In the genomic region with DNA sequence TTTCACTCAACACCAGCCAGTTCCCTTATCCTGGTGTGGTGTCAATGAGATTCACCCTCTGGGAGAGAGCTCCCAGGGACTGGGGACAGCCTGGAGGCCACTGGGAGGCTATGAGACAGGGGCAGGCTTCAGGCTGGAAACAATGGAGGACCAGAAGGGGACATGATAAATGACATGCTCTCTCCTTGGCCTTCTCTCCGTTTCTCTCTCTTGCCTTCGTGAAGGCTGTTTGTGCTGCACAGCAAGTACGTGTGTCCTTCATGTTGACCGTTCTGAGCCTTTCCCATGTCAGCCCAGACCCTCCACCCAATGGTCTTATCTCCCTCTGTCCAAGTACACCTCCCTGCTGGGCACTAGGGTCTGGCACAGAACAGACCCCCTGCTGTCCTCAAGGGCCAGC, we compare ENCODE assay signal across 1 cellular context.
TF ChIP-seq lines count a peak whose summit lies in the region.

No MANE protein-coding gene starts in this region.

TF ChIP-seq in GM23338, 12 proteins besides CTCF, POLR2A, EP300 and RAD21:
- TF ChIP-seq EZH2 (IDR thresholded peaks at IDR 0.05; ENCODE audit: low read depth, unreplicated experiment): no peak
- TF ChIP-seq, protein P1, sequence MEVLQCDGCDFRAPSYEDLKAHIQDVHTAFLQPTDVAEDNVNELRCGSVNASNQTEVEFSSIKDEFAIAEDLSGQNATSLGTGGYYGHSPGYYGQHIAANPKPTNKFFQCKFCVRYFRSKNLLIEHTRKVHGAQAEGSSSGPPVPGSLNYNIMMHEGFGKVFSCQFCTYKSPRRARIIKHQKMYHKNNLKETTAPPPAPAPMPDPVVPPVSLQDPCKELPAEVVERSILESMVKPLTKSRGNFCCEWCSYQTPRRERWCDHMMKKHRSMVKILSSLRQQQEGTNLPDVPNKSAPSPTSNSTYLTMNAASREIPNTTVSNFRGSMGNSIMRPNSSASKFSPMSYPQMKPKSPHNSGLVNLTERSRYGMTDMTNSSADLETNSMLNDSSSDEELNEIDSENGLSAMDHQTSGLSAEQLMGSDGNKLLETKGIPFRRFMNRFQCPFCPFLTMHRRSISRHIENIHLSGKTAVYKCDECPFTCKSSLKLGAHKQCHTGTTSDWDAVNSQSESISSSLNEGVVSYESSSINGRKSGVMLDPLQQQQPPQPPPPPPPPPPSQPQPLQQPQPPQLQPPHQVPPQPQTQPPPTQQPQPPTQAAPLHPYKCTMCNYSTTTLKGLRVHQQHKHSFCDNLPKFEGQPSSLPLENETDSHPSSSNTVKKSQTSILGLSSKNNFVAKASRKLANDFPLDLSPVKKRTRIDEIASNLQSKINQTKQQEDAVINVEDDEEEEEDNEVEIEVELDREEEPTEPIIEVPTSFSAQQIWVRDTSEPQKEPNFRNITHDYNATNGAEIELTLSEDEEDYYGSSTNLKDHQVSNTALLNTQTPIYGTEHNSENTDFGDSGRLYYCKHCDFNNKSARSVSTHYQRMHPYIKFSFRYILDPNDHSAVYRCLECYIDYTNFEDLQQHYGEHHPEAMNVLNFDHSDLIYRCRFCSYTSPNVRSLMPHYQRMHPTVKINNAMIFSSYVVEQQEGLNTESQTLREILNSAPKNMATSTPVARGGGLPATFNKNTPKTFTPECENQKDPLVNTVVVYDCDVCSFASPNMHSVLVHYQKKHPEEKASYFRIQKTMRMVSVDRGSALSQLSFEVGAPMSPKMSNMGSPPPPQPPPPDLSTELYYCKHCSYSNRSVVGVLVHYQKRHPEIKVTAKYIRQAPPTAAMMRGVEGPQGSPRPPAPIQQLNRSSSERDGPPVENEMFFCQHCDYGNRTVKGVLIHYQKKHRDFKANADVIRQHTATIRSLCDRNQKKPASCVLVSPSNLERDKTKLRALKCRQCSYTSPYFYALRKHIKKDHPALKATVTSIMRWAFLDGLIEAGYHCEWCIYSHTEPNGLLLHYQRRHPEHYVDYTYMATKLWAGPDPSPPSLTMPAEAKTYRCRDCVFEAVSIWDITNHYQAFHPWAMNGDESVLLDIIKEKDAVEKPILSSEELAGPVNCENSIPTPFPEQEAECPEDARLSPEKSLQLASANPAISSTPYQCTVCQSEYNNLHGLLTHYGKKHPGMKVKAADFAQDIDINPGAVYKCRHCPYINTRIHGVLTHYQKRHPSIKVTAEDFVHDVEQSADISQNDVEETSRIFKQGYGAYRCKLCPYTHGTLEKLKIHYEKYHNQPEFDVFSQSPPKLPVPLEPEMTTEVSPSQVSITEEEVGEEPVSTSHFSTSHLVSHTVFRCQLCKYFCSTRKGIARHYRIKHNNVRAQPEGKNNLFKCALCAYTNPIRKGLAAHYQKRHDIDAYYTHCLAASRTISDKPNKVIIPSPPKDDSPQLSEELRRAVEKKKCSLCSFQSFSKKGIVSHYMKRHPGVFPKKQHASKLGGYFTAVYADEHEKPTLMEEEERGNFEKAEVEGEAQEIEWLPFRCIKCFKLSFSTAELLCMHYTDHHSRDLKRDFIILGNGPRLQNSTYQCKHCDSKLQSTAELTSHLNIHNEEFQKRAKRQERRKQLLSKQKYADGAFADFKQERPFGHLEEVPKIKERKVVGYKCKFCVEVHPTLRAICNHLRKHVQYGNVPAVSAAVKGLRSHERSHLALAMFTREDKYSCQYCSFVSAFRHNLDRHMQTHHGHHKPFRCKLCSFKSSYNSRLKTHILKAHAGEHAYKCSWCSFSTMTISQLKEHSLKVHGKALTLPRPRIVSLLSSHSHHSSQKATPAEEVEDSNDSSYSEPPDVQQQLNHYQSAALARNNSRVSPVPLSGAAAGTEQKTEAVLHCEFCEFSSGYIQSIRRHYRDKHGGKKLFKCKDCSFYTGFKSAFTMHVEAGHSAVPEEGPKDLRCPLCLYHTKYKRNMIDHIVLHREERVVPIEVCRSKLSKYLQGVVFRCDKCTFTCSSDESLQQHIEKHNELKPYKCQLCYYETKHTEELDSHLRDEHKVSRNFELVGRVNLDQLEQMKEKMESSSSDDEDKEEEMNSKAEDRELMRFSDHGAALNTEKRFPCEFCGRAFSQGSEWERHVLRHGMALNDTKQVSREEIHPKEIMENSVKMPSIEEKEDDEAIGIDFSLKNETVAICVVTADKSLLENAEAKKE (CRISPR knock-in tag; IDR thresholded peaks at IDR 0.05): no peak
- no peak for TF ChIP-seq EZH2phosphoT487 (IDR thresholded peaks at IDR 0.05; ENCODE audit: unreplicated experiment)
- no peak for TF ChIP-seq JUNB (IDR thresholded peaks at IDR 0.05; ENCODE audit: unreplicated experiment)
- no peak for TF ChIP-seq CREB1 (CRISPR knock-in tag; IDR thresholded peaks at IDR 0.05; ENCODE audit: low read depth)
- TF ChIP-seq, protein P2, sequence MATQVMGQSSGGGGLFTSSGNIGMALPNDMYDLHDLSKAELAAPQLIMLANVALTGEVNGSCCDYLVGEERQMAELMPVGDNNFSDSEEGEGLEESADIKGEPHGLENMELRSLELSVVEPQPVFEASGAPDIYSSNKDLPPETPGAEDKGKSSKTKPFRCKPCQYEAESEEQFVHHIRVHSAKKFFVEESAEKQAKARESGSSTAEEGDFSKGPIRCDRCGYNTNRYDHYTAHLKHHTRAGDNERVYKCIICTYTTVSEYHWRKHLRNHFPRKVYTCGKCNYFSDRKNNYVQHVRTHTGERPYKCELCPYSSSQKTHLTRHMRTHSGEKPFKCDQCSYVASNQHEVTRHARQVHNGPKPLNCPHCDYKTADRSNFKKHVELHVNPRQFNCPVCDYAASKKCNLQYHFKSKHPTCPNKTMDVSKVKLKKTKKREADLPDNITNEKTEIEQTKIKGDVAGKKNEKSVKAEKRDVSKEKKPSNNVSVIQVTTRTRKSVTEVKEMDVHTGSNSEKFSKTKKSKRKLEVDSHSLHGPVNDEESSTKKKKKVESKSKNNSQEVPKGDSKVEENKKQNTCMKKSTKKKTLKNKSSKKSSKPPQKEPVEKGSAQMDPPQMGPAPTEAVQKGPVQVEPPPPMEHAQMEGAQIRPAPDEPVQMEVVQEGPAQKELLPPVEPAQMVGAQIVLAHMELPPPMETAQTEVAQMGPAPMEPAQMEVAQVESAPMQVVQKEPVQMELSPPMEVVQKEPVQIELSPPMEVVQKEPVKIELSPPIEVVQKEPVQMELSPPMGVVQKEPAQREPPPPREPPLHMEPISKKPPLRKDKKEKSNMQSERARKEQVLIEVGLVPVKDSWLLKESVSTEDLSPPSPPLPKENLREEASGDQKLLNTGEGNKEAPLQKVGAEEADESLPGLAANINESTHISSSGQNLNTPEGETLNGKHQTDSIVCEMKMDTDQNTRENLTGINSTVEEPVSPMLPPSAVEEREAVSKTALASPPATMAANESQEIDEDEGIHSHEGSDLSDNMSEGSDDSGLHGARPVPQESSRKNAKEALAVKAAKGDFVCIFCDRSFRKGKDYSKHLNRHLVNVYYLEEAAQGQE (IDR thresholded peaks at IDR 0.05; ENCODE audit: unreplicated experiment): no peak
- TF ChIP-seq POLR2AphosphoS5 (IDR thresholded peaks at IDR 0.05; ENCODE audit: low read depth): no peak
